11 cellular contexts compared by ENCODE assay signal in genomic region chr1:54794401-54795099, GRCh38. TPM values are rescaled to one million over a fixed set of nuclear protein-coding genes. Genes with fewer than 3 reads are reported as not detected.
DNase-seq lines count a peak whose midpoint lies in the region; ATAC-seq and TF ChIP-seq lines count a peak whose summit lies in the region.
"Had no signal": no experiment of that assay in that cellular context is flagged by ENCODE, and none has a peak within 500 bp of the region (broad histone marks: within the 10 kb centered on the region; RNA-seq: fewer than 3 reads in every experiment).

No MANE protein-coding gene starts in this region.

- no peak for TF ChIP-seq POLR2A in right lobe of liver (IDR thresholded peaks at IDR 0.05)

- peaks cover 4% of the 10 kb centered on the region for H3K9me3 Mint-ChIP-seq in stimulated activated naive CD8-positive, alpha-beta T cell treated with anti-CD3 and anti-CD28 coated beads, Interleukin-15, Interleukin-2, amounts not matched to agents 100 ng/mL and 50 ng/mL, for 24 hours
- H3K9me3 Mint-ChIP-seq in stimulated activated naive CD8-positive, alpha-beta T cell treated with anti-CD3 and anti-CD28 coated beads, Interleukin-15, amount 100 ng/mL, for 72 hours: no peaks in the 10 kb centered on the region
- H3K9me3 Mint-ChIP-seq in chondrocyte (ENCODE audit: low read depth): peaks cover 2% of the 10 kb centered on the region
- no peaks in the 10 kb centered on the region for H3K9me3 Mint-ChIP-seq in stimulated activated memory B cell treated with anti-CD40 and anti-IgM and Interleukin-4, amounts not matched to agents 10 μg/mL and 1 μg/mL and 100 μg/mL, for 72 hours

- H3K27me3 ChIP-seq in adipocyte (replicated peaks; ENCODE audit: control insufficient read depth, insufficient read depth, low read length) (peaks cover 14% of the 10 kb centered on the region), right lobe of liver (no peaks in the 10 kb centered on the region)
- H3K27me3 ChIP-seq: BLaER1 treated with 17β-estradiol and CSF1 and Interleukin-3, amounts not matched to agents 10 nM and 100 nM had no signal

- peak overlapping the region in 1 of 3 donors; percentile 16 for H3K27ac ChIP-seq in right lobe of liver
- H3K27ac ChIP-seq: lower lobe of right lung had no signal

- 30% methylated on average over 3 of the region's 3 CpGs for WGBS in right lobe of liver (ENCODE audit: insufficient coverage, low coverage, low lambda C conversion rate, missing lambda C conversion rate)

- H3K9ac ChIP-seq in adipocyte (ENCODE audit: low read length): no peak overlapping the region

- H3K9me3 ChIP-seq in adipocyte (ENCODE audit: control insufficient read depth, low read length): peaks cover 7% of the 10 kb centered on the region
- H3K9me3 ChIP-seq in right lobe of liver: no peaks in the 10 kb centered on the region
- H3K9me3 ChIP-seq: lower lobe of right lung had no signal

- H3K36me3 ChIP-seq in adipocyte (ENCODE audit: control insufficient read depth, insufficient read depth, low read length, severe bottlenecking) (no peaks in the 10 kb centered on the region), right lobe of liver (no peaks in the 10 kb centered on the region)
- H3K36me3 ChIP-seq: BLaER1 treated with 17β-estradiol and CSF1 and Interleukin-3, amounts not matched to agents 10 nM and 100 nM; lower lobe of right lung had no signal

- H3K27me3 Mint-ChIP-seq in stimulated activated naive CD8-positive, alpha-beta T cell treated with anti-CD3 and anti-CD28 coated beads, Interleukin-15, Interleukin-2, amounts not matched to agents 100 ng/mL and 50 ng/mL, for 24 hours: no peaks in the 10 kb centered on the region
- H3K27me3 Mint-ChIP-seq in stimulated activated naive CD8-positive, alpha-beta T cell treated with anti-CD3 and anti-CD28 coated beads, Interleukin-15, amount 100 ng/mL, for 72 hours: no peaks in the 10 kb centered on the region
- H3K27me3 Mint-ChIP-seq in chondrocyte (ENCODE audit: low read depth): peaks cover 18% of the 10 kb centered on the region
- H3K27me3 Mint-ChIP-seq in stimulated activated memory B cell treated with anti-CD40 and anti-IgM and Interleukin-4, amounts not matched to agents 10 μg/mL and 1 μg/mL and 100 μg/mL, for 72 hours: no peaks in the 10 kb centered on the region

- H3K4me3 ChIP-seq in adipocyte (ENCODE audit: low read length) (no peak overlapping the region), right lobe of liver (no peak overlapping the region)
- H3K4me3 ChIP-seq: BLaER1 treated with 17β-estradiol and CSF1 and Interleukin-3, amounts not matched to agents 10 nM and 100 nM; lower lobe of right lung had no signal

- no peak for ATAC-seq in stimulated activated naive CD8-positive, alpha-beta T cell treated with anti-CD3 and anti-CD28 coated beads, Interleukin-15, amount 100 ng/mL, for 72 hours
- peak; percentile 47 to 78 (median 66) for ATAC-seq in right lobe of liver
- ATAC-seq in stimulated activated memory B cell treated with anti-CD40 and anti-IgM and Interleukin-4, amounts not matched to agents 10 μg/mL and 1 μg/mL and 100 μg/mL, for 72 hours: no peak
- ATAC-seq: lower lobe of right lung; stimulated activated naive CD8-positive, alpha-beta T cell treated with anti-CD3 and anti-CD28 coated beads, Interleukin-15, Interleukin-2, amounts not matched to agents 100 U/mL and 50 U/mL, for 24 hours had no signal

- H3K4me1 ChIP-seq in adipocyte (ENCODE audit: control insufficient read depth, insufficient read depth, low read length): peaks cover 16% of the 10 kb centered on the region
- peaks cover 0 to 26% (median 0%) of the 10 kb centered on the region in 4 donors for H3K4me1 ChIP-seq in right lobe of liver
- H3K4me1 ChIP-seq: lower lobe of right lung had no signal

- TF ChIP-seq CTCF in right lobe of liver (IDR thresholded peaks at IDR 0.05) (peak in 1 of 4 donors; percentile 12), chondrocyte (IDR thresholded peaks at IDR 0.05) (no peak)

- peak overlapping the region; percentile 5 for H3K27ac Mint-ChIP-seq in stimulated activated naive CD8-positive, alpha-beta T cell treated with anti-CD3 and anti-CD28 coated beads, Interleukin-15, Interleukin-2, amounts not matched to agents 100 ng/mL and 50 ng/mL, for 24 hours
- H3K27ac Mint-ChIP-seq in stimulated activated naive CD8-positive, alpha-beta T cell treated with anti-CD3 and anti-CD28 coated beads, Interleukin-15, amount 100 ng/mL, for 72 hours: no peak overlapping the region
- H3K27ac Mint-ChIP-seq in chondrocyte (ENCODE audit: unreplicated experiment): no peak overlapping the region
- H3K27ac Mint-ChIP-seq in stimulated activated memory B cell treated with anti-CD40 and anti-IgM and Interleukin-4, amounts not matched to agents 10 μg/mL and 1 μg/mL and 100 μg/mL, for 72 hours: no peak overlapping the region

- intact Hi-C loops in right lobe of liver (cut with DNase I): no loop called here

- peaks cover 6% of the 10 kb centered on the region for H3K36me3 Mint-ChIP-seq in stimulated activated naive CD8-positive, alpha-beta T cell treated with anti-CD3 and anti-CD28 coated beads, Interleukin-15, Interleukin-2, amounts not matched to agents 100 ng/mL and 50 ng/mL, for 24 hours (ENCODE audit: low read depth)
- no peaks in the 10 kb centered on the region for H3K36me3 Mint-ChIP-seq in chondrocyte (ENCODE audit: low read depth)
- H3K36me3 Mint-ChIP-seq in stimulated activated memory B cell treated with anti-CD40 and anti-IgM and Interleukin-4, amounts not matched to agents 10 μg/mL and 1 μg/mL and 100 μg/mL, for 72 hours: peaks cover 30% of the 10 kb centered on the region

- peaks cover 19% of the 10 kb centered on the region for H3K4me1 Mint-ChIP-seq in stimulated activated naive CD8-positive, alpha-beta T cell treated with anti-CD3 and anti-CD28 coated beads, Interleukin-15, Interleukin-2, amounts not matched to agents 100 ng/mL and 50 ng/mL, for 24 hours (ENCODE audit: low read depth)
- H3K4me1 Mint-ChIP-seq in stimulated activated naive CD8-positive, alpha-beta T cell treated with anti-CD3 and anti-CD28 coated beads, Interleukin-15, amount 100 ng/mL, for 72 hours: peaks cover 36% of the 10 kb centered on the region
- H3K4me1 Mint-ChIP-seq in chondrocyte (ENCODE audit: low read depth): no peaks in the 10 kb centered on the region
- H3K4me1 Mint-ChIP-seq in stimulated activated memory B cell treated with anti-CD40 and anti-IgM and Interleukin-4, amounts not matched to agents 10 μg/mL and 1 μg/mL and 100 μg/mL, for 72 hours: peaks cover 26% of the 10 kb centered on the region

- no peak for DNase-seq in stimulated activated naive CD8-positive, alpha-beta T cell treated with anti-CD3 and anti-CD28 coated beads, Interleukin-15, amount 100 ng/mL, for 72 hours
- DNase-seq in adipocyte (ENCODE audit: low read depth) (peak; percentile 18), right lobe of liver (peak in 2 of 3 donors; percentile 61 to 64), DMS153 treated with DMSO at 0.1 percent for 48 hours (lab: John Stamatoyannopoulos, UW; ENCODE audit: unreplicated experiment) (no peak), chondrocyte (ENCODE audit: low spot score) (no peak), hypothalamus (lab: John Stamatoyannopoulos, UW) (no peak)
- DNase-seq: lower lobe of right lung; stimulated activated naive CD8-positive, alpha-beta T cell treated with anti-CD3 and anti-CD28 coated beads, Interleukin-15, Interleukin-2, amounts not matched to agents 100 U/mL and 50 U/mL, for 24 hours had no signal

- H3K4me3 Mint-ChIP-seq in stimulated activated naive CD8-positive, alpha-beta T cell treated with anti-CD3 and anti-CD28 coated beads, Interleukin-15, Interleukin-2, amounts not matched to agents 100 ng/mL and 50 ng/mL, for 24 hours: no peak overlapping the region
- no peak overlapping the region for H3K4me3 Mint-ChIP-seq in stimulated activated naive CD8-positive, alpha-beta T cell treated with anti-CD3 and anti-CD28 coated beads, Interleukin-15, amount 100 ng/mL, for 72 hours
- no peak overlapping the region for H3K4me3 Mint-ChIP-seq in chondrocyte (ENCODE audit: unreplicated experiment)
- H3K4me3 Mint-ChIP-seq in stimulated activated memory B cell treated with anti-CD40 and anti-IgM and Interleukin-4, amounts not matched to agents 10 μg/mL and 1 μg/mL and 100 μg/mL, for 72 hours: no peak overlapping the region

RNA-seq across cellular contexts. Expression of gene TTC22, which starts 6.6 kb away (rescaled TPM):
- 1 to 10 TPM; 2.7 to 8.9 (median 4.7) TPM for total RNA-seq in right lobe of liver
- total RNA-seq in chondrocyte: not detected in 3 replicates

RNA-seq across cellular contexts. Expression of gene PARS2, which starts 30.2 kb away (rescaled TPM):
- total RNA-seq in right lobe of liver: 1 to 10 TPM; 3.2 to 5.4 (median 4.0) TPM
- 3.2 to 4.2 TPM (median 4.0 TPM) in 3 replicates for total RNA-seq in chondrocyte

Comparison
In these comparisons a context has a peak if more than half of its experiments do, and no peak if none do; other contexts are left out.
1. ATAC-seq: peak in right lobe of liver (4 of 4); none in stimulated activated naive CD8-positive, alpha-beta T cell treated with anti-CD3 and anti-CD28 coated beads, Interleukin-15, amount 100 ng/mL, for 72 hours (single experiment) and stimulated activated memory B cell treated with anti-CD40 and anti-IgM and Interleukin-4, amounts not matched to agents 10 μg/mL and 1 μg/mL and 100 μg/mL, for 72 hours (single experiment).
2. DNase-seq: peak in adipocyte (single experiment) and right lobe of liver (2 of 3); none in stimulated activated naive CD8-positive, alpha-beta T cell treated with anti-CD3 and anti-CD28 coated beads, Interleukin-15, amount 100 ng/mL, for 72 hours (0 of 2), DMS153 treated with DMSO at 0.1 percent for 48 hours (single experiment), chondrocyte (single experiment) and hypothalamus (0 of 51).